In the genomic region with DNA sequence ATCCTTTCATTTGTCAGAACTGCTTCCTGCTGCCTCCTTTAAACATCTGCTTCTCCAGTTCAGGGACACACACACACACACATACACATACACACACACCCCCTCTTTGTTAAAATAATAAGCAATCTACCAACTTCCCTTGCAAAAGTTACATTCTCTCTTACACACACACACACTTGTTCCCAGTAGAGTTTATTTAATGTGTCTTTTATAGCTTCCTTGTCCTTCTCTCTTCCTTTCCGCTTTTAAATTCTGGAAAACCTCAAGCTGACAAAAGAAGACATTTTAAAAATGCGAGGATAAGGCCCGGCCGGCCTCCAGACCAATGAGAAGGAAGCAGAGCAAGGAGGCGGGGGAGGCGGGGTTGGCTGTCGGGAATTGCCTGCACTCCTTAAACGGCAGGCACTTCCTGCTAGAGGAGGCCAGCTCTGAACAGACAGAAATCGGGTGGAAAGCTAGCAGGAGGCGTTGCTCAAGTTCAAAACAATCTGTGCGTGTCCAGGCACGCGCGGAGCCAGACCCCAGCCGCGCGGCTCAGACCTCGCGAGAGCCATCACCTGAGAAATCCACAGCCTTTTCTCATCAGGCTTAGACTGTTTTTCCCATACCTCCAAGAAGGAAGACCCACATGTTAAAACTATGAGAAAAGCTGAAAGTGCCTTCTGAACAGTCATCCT, we compare ENCODE assay signal across 8 cellular contexts.
DNase-seq lines count a peak whose midpoint lies in the region; ATAC-seq and TF ChIP-seq lines count a peak whose summit lies in the region.

No MANE protein-coding gene starts in this region.

- peak overlapping the region; percentile 61 for H3K9ac ChIP-seq in NT2/D1 (ENCODE audit: insufficient read length, low read depth)
- H3K9ac ChIP-seq in endodermal cell (ENCODE audit: extremely low read depth, low read length, poor library complexity, severe bottlenecking): peak overlapping the region; percentile 36
- H3K9ac ChIP-seq in mesendoderm (ENCODE audit: low read length): peak overlapping the region; percentile 81

- peak; percentile 51 to 76 (median 60) for DNase-seq in CD4-positive, alpha-beta T cell
- peak; percentile 85 for DNase-seq in NT2/D1 (ENCODE audit: low read depth, low spot score)
- peak; percentile 24 for DNase-seq in activated CD8-positive, alpha-beta memory T cell treated with anti-CD3 and anti-CD28 coated beads, Interleukin-2, amount 50 U/mL, for 1 hour (ENCODE audit: extremely low read depth)
- DNase-seq in endodermal cell: peak; percentile 95
- DNase-seq in mesendoderm: peak; percentile 96
- DNase-seq in stimulated activated CD8-positive, alpha-beta memory T cell treated with anti-CD3 and anti-CD28 coated beads, Interleukin-12 subunit alpha, Interleukin-12 subunit beta, amount 100 ng/mL, for 24 hours (ENCODE audit: extremely low read depth): peak; percentile 48

- WGBS in endodermal cell (ENCODE audit: insufficient coverage in 1 of 2, insufficient read length in 1 of 2), 2 experiments: 19 to 21% methylated on average over 13 to 19 of the region's 19 CpGs
- no CpG with 5 or more reads among the region's 19 CpGs for WGBS in mesendoderm (ENCODE audit: extremely low coverage, insufficient coverage, low lambda C conversion rate)

- H2BK15ac ChIP-seq in mesendoderm (replicated peaks; ENCODE audit: low read depth): no peak overlapping the region

- H3K9me3 Mint-ChIP-seq in CD4-positive, alpha-beta T cell: peaks cover 3% of the 10 kb centered on the region
- no peaks in the 10 kb centered on the region for H3K9me3 Mint-ChIP-seq in endodermal cell

- H3K4me1 ChIP-seq in NT2/D1 (ENCODE audit: insufficient read depth, insufficient read length) (no peaks in the 10 kb centered on the region), endodermal cell (ENCODE audit: control insufficient read depth, insufficient read depth, low read length) (peaks cover 16% of the 10 kb centered on the region), mesendoderm (ENCODE audit: control insufficient read depth, low read depth, low read length) (no peaks in the 10 kb centered on the region)

- ATAC-seq in CD4-positive, alpha-beta T cell (ENCODE audit: poor library complexity): peak; percentile 83
- ATAC-seq in GM19438 (IDR thresholded peaks at IDR 0.05; ENCODE audit: low read depth, unreplicated experiment) (peak; percentile 92), HG03565 (IDR thresholded peaks at IDR 0.05; ENCODE audit: unreplicated experiment) (peak; percentile 91)

- H3K27ac Mint-ChIP-seq in CD4-positive, alpha-beta T cell: peak overlapping the region; percentile 99
- H3K27ac Mint-ChIP-seq in endodermal cell: peak overlapping the region; percentile 98

- H2BK120ac ChIP-seq in mesendoderm (ENCODE audit: low read depth, low read length): no peak overlapping the region

- POLR2A ChIA-PET in CD4-positive, alpha-beta T cell (lab: Charles Lee): interaction anchor here (0.6 to 4.7 kb wide), 35 partner anchors 10 to 1720 kb away, joined by 3 to 33 read pairs (median 4); partner anchors contain the start of genes FAM76B and MAML2

- no peaks in the 10 kb centered on the region for H3K27me3 Mint-ChIP-seq in CD4-positive, alpha-beta T cell
- no peaks in the 10 kb centered on the region for H3K27me3 Mint-ChIP-seq in endodermal cell (ENCODE audit: insufficient read depth)

- no peaks in the 10 kb centered on the region for H3K9me3 ChIP-seq in CD4-positive, alpha-beta T cell (ENCODE audit: control insufficient read depth, low read length)
- H3K9me3 ChIP-seq in NT2/D1 (ENCODE audit: insufficient read depth, low read length): no peaks in the 10 kb centered on the region
- H3K9me3 ChIP-seq in endodermal cell (ENCODE audit: control insufficient read depth, low read length): no peaks in the 10 kb centered on the region

- H3K27me3 ChIP-seq in CD4-positive, alpha-beta T cell (ENCODE audit: control insufficient read depth, insufficient read depth, low read length): no peaks in the 10 kb centered on the region
- H3K27me3 ChIP-seq in NT2/D1 (ENCODE audit: insufficient read depth, insufficient read length) (no peaks in the 10 kb centered on the region), endodermal cell (ENCODE audit: control insufficient read depth, insufficient read depth, low read length, poor library complexity, severe bottlenecking) (no peaks in the 10 kb centered on the region), mesendoderm (ENCODE audit: insufficient read depth, low read length, poor library complexity) (no peaks in the 10 kb centered on the region)

- peaks cover 69% of the 10 kb centered on the region for H3K4me1 Mint-ChIP-seq in CD4-positive, alpha-beta T cell (ENCODE audit: low read depth)
- H3K4me1 Mint-ChIP-seq in endodermal cell: peaks cover 22% of the 10 kb centered on the region

- CTCF ChIA-PET in CD4-positive, alpha-beta T cell (lab: Charles Lee): interaction anchor here (0.7 to 4.5 kb wide), 9 partner anchors 10 to 232 kb away, joined by 3 to 38 read pairs (median 4); partner anchors contain the start of gene MAML2

- peak overlapping the region; percentile 81 for H3K56ac ChIP-seq in mesendoderm (ENCODE audit: low read length)

- no peaks in the 10 kb centered on the region for H3K79me2 ChIP-seq in mesendoderm (ENCODE audit: control insufficient read depth, insufficient read depth, low read length)

- peak overlapping the region; percentile 95 for H3K18ac ChIP-seq in mesendoderm (ENCODE audit: low read length)

- intact Hi-C loops in CD4-positive, alpha-beta T cell (cut with DNase I, micrococcal nuclease): loop anchor here in 1 of 2 experiments (1.0 to 5.0 kb wide), 5 partner anchors 11 to 230 kb away; no protein-coding TSS in a partner anchor

- H3K36me3 Mint-ChIP-seq in CD4-positive, alpha-beta T cell (ENCODE audit: low read depth): peaks cover 16% of the 10 kb centered on the region
- H3K36me3 Mint-ChIP-seq in endodermal cell (ENCODE audit: low read depth): no peaks in the 10 kb centered on the region

- H3K79me1 ChIP-seq in mesendoderm (ENCODE audit: low read length): no peaks in the 10 kb centered on the region

- peak overlapping the region; percentile 26 for H3K4me3 ChIP-seq in NT2/D1 (ENCODE audit: insufficient read length, low read depth)
- peak overlapping the region; percentile 72 for H3K4me3 ChIP-seq in endodermal cell (ENCODE audit: low read length)
- peak overlapping the region; percentile 37 for H3K4me3 ChIP-seq in mesendoderm (ENCODE audit: low read length)

- H2BK5ac ChIP-seq in mesendoderm (ENCODE audit: low read length): peak overlapping the region; percentile 85

- no peak overlapping the region for H3K23ac ChIP-seq in mesendoderm (ENCODE audit: low read length)

- no peak overlapping the region for H4K8ac ChIP-seq in mesendoderm (ENCODE audit: low read depth, low read length)

- H3K36me3 ChIP-seq in NT2/D1 (ENCODE audit: insufficient read depth, insufficient read length, low read length) (no peaks in the 10 kb centered on the region), endodermal cell (ENCODE audit: control insufficient read depth, insufficient read depth, low read length) (no peaks in the 10 kb centered on the region), mesendoderm (ENCODE audit: control insufficient read depth, insufficient read depth, low read length) (no peaks in the 10 kb centered on the region)

- peak overlapping the region; percentile 76 for H3K27ac ChIP-seq in CD4-positive, alpha-beta T cell (ENCODE audit: low read depth, low read length)
- H3K27ac ChIP-seq in endodermal cell (ENCODE audit: low read depth, low read length) (peak overlapping the region; percentile 97), mesendoderm (ENCODE audit: low read depth, low read length) (peak overlapping the region; percentile 88)

- peak overlapping the region; percentile 78 for H4K5ac ChIP-seq in mesendoderm (ENCODE audit: low read length)

- TF ChIP-seq CTCF in CD4-positive, alpha-beta T cell (IDR thresholded peaks at IDR 0.05): no peak
- no peak for TF ChIP-seq CTCF in endodermal cell (conservative IDR thresholded peaks at IDR 0.05)

- peak overlapping the region; percentile 92 for H3K4me3 Mint-ChIP-seq in CD4-positive, alpha-beta T cell
- peak overlapping the region; percentile 66 for H3K4me3 Mint-ChIP-seq in endodermal cell

- no peak overlapping the region for H2AK5ac ChIP-seq in mesendoderm (ENCODE audit: low read length)

- peak overlapping the region; percentile 66 for H3K4me2 ChIP-seq in mesendoderm (ENCODE audit: low read length)

- peak overlapping the region; percentile 73 for H3K4ac ChIP-seq in mesendoderm (ENCODE audit: low read depth, low read length)

Comparison
In these comparisons a context has a peak if more than half of its experiments do, and no peak if none do; other contexts are left out.
1. Peak in every context shown above with its lines: DNase-seq, ATAC-seq, H3K4me3 ChIP-seq and H3K27ac ChIP-seq.
2. DNase-seq: peak in every context shown above with its lines; median percentile 96 in mesendoderm; 95 in endodermal cell; 85 in NT2/D1; 60 in CD4-positive, alpha-beta T cell; 48 in stimulated activated CD8-positive, alpha-beta memory T cell treated with anti-CD3 and anti-CD28 coated beads, Interleukin-12 subunit alpha, Interleukin-12 subunit beta, amount 100 ng/mL, for 24 hours; 24 in activated CD8-positive, alpha-beta memory T cell treated with anti-CD3 and anti-CD28 coated beads, Interleukin-2, amount 50 U/mL, for 1 hour.